In genomic region chr13:57212989-57213388, GRCh38 we compare ENCODE assay signal across 9 cellular contexts. TPM values are rescaled to one million over a fixed set of nuclear protein-coding genes. Genes with fewer than 3 reads are reported as not detected.
"Had no signal": no experiment of that assay in that cellular context is flagged by ENCODE, and none has a peak within 500 bp of the region (broad histone marks: within the 10 kb centered on the region; RNA-seq: fewer than 3 reads in every experiment).

No MANE protein-coding gene starts in this region.

- H3K36me3 Mint-ChIP-seq: IgD-negative memory B cell had no signal

- H3K27me3 Mint-ChIP-seq: IgD-negative memory B cell had no signal

- FAIRE-seq: HepG2 had no signal

- H3K4me1 Mint-ChIP-seq: H9, IgD-negative memory B cell had no signal

- H3K27ac Mint-ChIP-seq: H9, IgD-negative memory B cell had no signal

- H3K4me3 Mint-ChIP-seq: H9, IgD-negative memory B cell had no signal

- DNase-seq: GM23248, GOT3, H9, HCEC 1CT, KBM-7 had no signal

- H3K9me3 Mint-ChIP-seq: H9 had no signal

- ATAC-seq: HepG2 had no signal

RNA-seq across cellular contexts. Expression of gene PRR20E, which starts 46.0 kb away (rescaled TPM):
- total RNA-seq: GM23248, H4, H9, HepG2, HT1080 had no signal
- polyA plus RNA-seq: GM23248, HepG2, IgD-negative memory B cell had no signal

RNA-seq across cellular contexts. Expression of gene PRR20D, which starts 52.6 kb away (rescaled TPM):
- total RNA-seq: GM23248, H4, H9, HepG2, HT1080 had no signal
- polyA plus RNA-seq: GM23248, HepG2, IgD-negative memory B cell had no signal

RNA-seq across cellular contexts. Expression of gene PRR20C, which starts 59.1 kb away (rescaled TPM):
- total RNA-seq: GM23248, H4, H9, HepG2, HT1080 had no signal
- polyA plus RNA-seq: GM23248, HepG2, IgD-negative memory B cell had no signal
